In the genomic region with DNA sequence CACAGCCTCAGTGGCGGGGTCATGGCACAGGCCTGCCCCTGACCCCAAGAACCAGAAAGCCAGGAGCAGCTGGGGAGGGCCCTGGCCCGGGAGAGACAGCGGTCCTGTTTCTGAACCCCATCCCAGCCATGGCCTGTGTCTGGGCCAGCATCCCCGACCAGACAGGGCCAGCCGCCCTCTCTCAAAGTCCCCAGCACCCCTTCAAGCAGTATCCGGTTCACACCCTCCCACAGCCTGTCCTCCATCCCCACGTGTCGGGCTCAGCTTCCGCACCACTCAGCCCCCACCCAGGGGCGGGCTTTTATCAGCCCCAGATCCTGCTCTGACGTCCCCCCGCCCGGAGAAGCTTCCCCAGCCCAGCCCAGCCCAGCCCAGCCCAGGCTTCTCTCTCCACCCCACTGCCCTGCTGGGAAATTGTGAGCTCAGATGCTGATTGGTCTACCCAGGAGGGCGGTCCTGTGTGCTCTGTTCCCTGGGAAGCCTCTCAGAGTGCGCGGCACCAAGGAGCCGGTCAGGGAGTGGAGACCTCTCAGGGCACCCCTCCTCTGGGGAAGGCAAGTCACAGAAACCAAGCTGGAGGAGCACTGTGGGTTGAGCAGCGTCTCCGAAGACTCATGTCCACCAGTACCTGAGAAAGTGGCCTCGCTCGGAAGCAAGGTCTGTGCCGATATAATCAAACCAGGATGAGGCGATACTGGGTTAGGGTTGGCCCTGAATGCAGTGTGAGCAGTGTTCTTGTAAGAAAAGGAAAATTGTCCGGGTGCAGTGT, we compare ENCODE assay signal across 8 cellular contexts. TPM values are rescaled to one million over a fixed set of nuclear protein-coding genes. Genes with fewer than 3 reads are reported as not detected.
DNase-seq lines count a peak whose midpoint lies in the region; ATAC-seq, FAIRE-seq and TF ChIP-seq lines count a peak whose summit lies in the region.

No MANE protein-coding gene starts in this region.

- peaks cover 10% of the 10 kb centered on the region for H3K4me1 Mint-ChIP-seq in WTC11

- TF ChIP-seq CTCF in WTC11 (IDR thresholded peaks at IDR 0.05) (no peak), breast epithelium (IDR thresholded peaks at IDR 0.05) (no peak)

- intact Hi-C loops in breast epithelium (cut with DNase I; ENCODE audit: low total_unique reads), result loop anchor here (5.0 kb wide), 1 partner anchor 183 kb away; no protein-coding TSS in a partner anchor

- ATAC-seq in WTC11 (peak; percentile 80), HG02588 (IDR thresholded peaks at IDR 0.05; ENCODE audit: unreplicated experiment) (no peak)

- H3K27ac ChIP-seq in breast epithelium (peak overlapping the region; percentile 86 to 97), small intestine (ENCODE audit: low read depth in 1 of 2, low read length in 1 of 2) (peak overlapping the region; percentile 75 to 92)

- H3K4me1 ChIP-seq in breast epithelium, result peaks cover 3 to 7% of the 10 kb centered on the region in 2 donors
- H3K4me1 ChIP-seq in small intestine (ENCODE audit: control insufficient read depth in 2 of 2, insufficient read depth in 1 of 2, low read depth in 1 of 2, low read length in 1 of 2), result peaks cover 0 to 3% of the 10 kb centered on the region in 2 donors

- TF ChIP-seq POLR2A in breast epithelium (IDR thresholded peaks at IDR 0.05), result peak; percentile 59

- no peaks in the 10 kb centered on the region for H3K9me3 Mint-ChIP-seq in WTC11

- H3K9me3 ChIP-seq in breast epithelium, result no peaks in the 10 kb centered on the region
- H3K9me3 ChIP-seq in small intestine (ENCODE audit: control insufficient read depth, low read depth), result no peaks in the 10 kb centered on the region

- H3K36me3 Mint-ChIP-seq in WTC11, result no peaks in the 10 kb centered on the region

- H3K4me3 Mint-ChIP-seq in WTC11, result peak overlapping the region; percentile 74

- peak; percentile 86 for FAIRE-seq in GM18507 (lab: Jason Lieb, UNC)
- no peak for FAIRE-seq in small intestine (lab: Jason Lieb, UNC)

- DNase-seq in GM18507 (ENCODE audit: extremely low spot score, insufficient read length, low read depth), result peak; percentile 51
- peak; percentile 64 to 74 for DNase-seq in Kasumi-1 (lab: John Stamatoyannopoulos, UW)
- DNase-seq in WTC11 (ENCODE audit: low spot score), result peak; percentile 73
- peak; percentile 79 to 84 for DNase-seq in breast epithelium (ENCODE audit: low spot score in 2 of 2)
- peak; percentile 85 for DNase-seq in iPS-NIHi11 (ENCODE audit: low spot score)
- peak; percentile 91 for DNase-seq in small intestine
- DNase-seq in cerebellar cortex (ENCODE audit: low spot score), result no peak

- no peaks in the 10 kb centered on the region; the same call in 1 of the 2 replicates for H3K27me3 Mint-ChIP-seq in WTC11 (ENCODE audit: low read depth)

- no peaks in the 10 kb centered on the region for H3K27me3 ChIP-seq in breast epithelium
- H3K27me3 ChIP-seq in small intestine (ENCODE audit: control insufficient read depth in 2 of 2, insufficient read depth in 2 of 2, low read length in 2 of 2), result no peaks in the 10 kb centered on the region

- peak overlapping the region; percentile 96 for H3K27ac Mint-ChIP-seq in WTC11

- 6 to 12% (median 11%) methylated on average over 21 to 24 of the region's 24 CpGs for WGBS in small intestine, 3 donors

- POLR2A ChIA-PET in WTC11 (lab: Charles Lee), result interaction anchor here (0.5 to 1.2 kb wide), 8 partner anchors 12 to 169 kb away, joined by 3 to 4 read pairs (median 3); no protein-coding TSS in a partner anchor

- no peaks in the 10 kb centered on the region for H3K36me3 ChIP-seq in breast epithelium
- no peaks in the 10 kb centered on the region for H3K36me3 ChIP-seq in small intestine (ENCODE audit: control insufficient read depth in 2 of 2, insufficient read depth in 2 of 2, low read length in 2 of 2)

- H3K4me3 ChIP-seq in breast epithelium (peak overlapping the region; percentile 39 to 73 (median 49)), small intestine (ENCODE audit: low read depth in 1 of 2, low read length in 2 of 2) (peak overlapping the region in 1 of 2 donors; percentile 36)

- CTCF ChIA-PET in WTC11 (lab: Charles Lee), result interaction anchor here (0.5 to 2.5 kb wide), 26 partner anchors 9 to 1420 kb away, joined by 3 to 60 read pairs (median 4); partner anchors contain the start of genes MORN1, PANK4 and RER1

TF ChIP-seq in WTC11, 78 proteins besides CTCF, POLR2A, EP300 and RAD21:
- TF ChIP-seq, protein P1, sequence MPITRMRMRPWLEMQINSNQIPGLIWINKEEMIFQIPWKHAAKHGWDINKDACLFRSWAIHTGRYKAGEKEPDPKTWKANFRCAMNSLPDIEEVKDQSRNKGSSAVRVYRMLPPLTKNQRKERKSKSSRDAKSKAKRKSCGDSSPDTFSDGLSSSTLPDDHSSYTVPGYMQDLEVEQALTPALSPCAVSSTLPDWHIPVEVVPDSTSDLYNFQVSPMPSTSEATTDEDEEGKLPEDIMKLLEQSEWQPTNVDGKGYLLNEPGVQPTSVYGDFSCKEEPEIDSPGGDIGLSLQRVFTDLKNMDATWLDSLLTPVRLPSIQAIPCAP (CRISPR knock-in tag; IDR thresholded peaks at IDR 0.05), result no peak
- TF ChIP-seq ZNF423 (CRISPR knock-in tag; IDR thresholded peaks at IDR 0.05), result no peak
- no peak for TF ChIP-seq JAZF1 (CRISPR knock-in tag; IDR thresholded peaks at IDR 0.05)
- 0 out of 2 replicates have a peak, but pooled peaks have one; percentile 18 for TF ChIP-seq SP1 (CRISPR knock-in tag; conservative IDR thresholded peaks at IDR 0.05)
- TF ChIP-seq, protein P2, sequence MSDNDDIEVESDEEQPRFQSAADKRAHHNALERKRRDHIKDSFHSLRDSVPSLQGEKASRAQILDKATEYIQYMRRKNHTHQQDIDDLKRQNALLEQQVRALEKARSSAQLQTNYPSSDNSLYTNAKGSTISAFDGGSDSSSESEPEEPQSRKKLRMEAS (CRISPR knock-in tag; IDR thresholded peaks at IDR 0.05), result peak; percentile 51; the same call in 1 of the 2 replicates
- TF ChIP-seq MLX (CRISPR knock-in tag; IDR thresholded peaks at IDR 0.05), result no peak
- no peak for TF ChIP-seq ATF1 (CRISPR knock-in tag; IDR thresholded peaks at IDR 0.05)
TF ChIP-seq in WTC11: peak in this region for 2.

RNA-seq across cellular contexts. Expression of gene FAAP20, which starts 4.7 kb away (rescaled TPM):
- total RNA-seq in WTC11 (2021) (133 to 151 TPM (median 150 TPM) in 3 replicates), breast epithelium (10 to 100 TPM; 28.6 to 33.1 (median 29.9) TPM)
- 10 to 100 TPM; 20.6 to 51.4 (median 39.4) TPM for polyA plus RNA-seq in small intestine

RNA-seq across cellular contexts. Expression of gene SKI, which starts 28.9 kb away (rescaled TPM):
- 75.5 to 88.6 TPM (median 75.6 TPM) in 3 replicates for total RNA-seq in WTC11 (2021)
- 10 to 100 TPM; 22.1 to 33.8 (median 26.7) TPM for total RNA-seq in breast epithelium
- polyA plus RNA-seq in small intestine, result 10 to 100 TPM in 1 of 3 donors, 1 to 10 TPM in 2; 4.2 to 17.8 (median 5.4) TPM
